ENCODE assay signal across 8 cellular contexts in the genomic region with DNA sequence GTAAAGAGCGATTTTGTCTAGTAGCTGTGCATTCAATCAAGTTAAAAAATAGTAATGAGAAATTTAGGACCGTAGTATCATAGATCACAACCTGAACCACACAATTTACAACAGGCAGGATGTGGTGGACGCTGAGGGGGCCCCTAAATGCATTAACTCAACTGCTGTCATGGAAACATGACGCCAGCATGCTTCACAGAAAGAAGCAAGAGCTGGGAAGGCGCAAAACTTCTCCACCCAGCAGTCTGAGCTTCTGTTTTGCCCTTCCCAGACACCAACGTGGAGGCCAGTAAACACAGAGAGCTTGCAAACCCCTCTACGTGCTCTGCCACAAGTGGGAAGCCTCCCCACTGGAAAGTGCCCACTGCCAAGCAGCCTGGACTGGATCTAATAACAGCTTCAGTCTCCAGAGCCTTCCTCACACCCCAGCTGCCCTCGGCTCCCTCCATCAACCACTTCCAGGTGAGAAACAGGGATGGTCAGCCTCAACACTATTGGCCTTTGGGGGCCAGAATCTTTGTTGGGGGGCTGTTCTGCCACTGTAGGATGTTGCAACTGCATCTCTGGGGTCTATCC.
A peak's percentile ranks its signal among the peaks of the same experiment; 100 is the strongest.
DNase-seq lines count a peak whose midpoint lies in the region; ATAC-seq and TF ChIP-seq lines count a peak whose summit lies in the region.

No MANE protein-coding gene starts in this region.

- H3K9me3 Mint-ChIP-seq in natural killer cell: no peaks in the 10 kb centered on the region

- H3K36me3 Mint-ChIP-seq in natural killer cell: no peaks in the 10 kb centered on the region

- no peak for TF ChIP-seq CTCF in natural killer cell (IDR thresholded peaks at IDR 0.05)

- H3K27me3 Mint-ChIP-seq in natural killer cell (ENCODE audit: low read depth in 2 of 2): no peaks in the 10 kb centered on the region

- ATAC-seq in GM18867 (IDR thresholded peaks at IDR 0.05; ENCODE audit: unreplicated experiment): peak; percentile 80
- ATAC-seq in HG03520 (IDR thresholded peaks at IDR 0.05; ENCODE audit: unreplicated experiment): peak; percentile 48
- ATAC-seq in natural killer cell: peak; percentile 72 to 89 (median 85)

- intact Hi-C loops in natural killer cell (cut with micrococcal nuclease): loop anchor here (1.0 to 5.0 kb wide), 5 partner anchors 10 to 332 kb away; no protein-coding TSS in a partner anchor

- H3K27ac Mint-ChIP-seq in natural killer cell: peak overlapping the region; percentile 86 to 91

- DNase-seq in activated CD8-positive, alpha-beta memory T cell treated with anti-CD3 and anti-CD28 coated beads, Interleukin-2, amount 50 U/mL, for 1 hour (ENCODE audit: extremely low read depth): peak; percentile 73
- DNase-seq in natural killer cell (peak; percentile 73), GOT3 (lab: John Stamatoyannopoulos, UW) (no peak), HuH-7.5 (ENCODE audit: low spot score) (no peak), HUDEP-2 (lab: John Stamatoyannopoulos, UW; ENCODE audit: unreplicated experiment in 76 of 76) (no peak), SHP77 treated with DMSO at 0.1 percent for 48 hours (lab: John Stamatoyannopoulos, UW) (no peak)

- H3K4me3 Mint-ChIP-seq in natural killer cell: peak overlapping the region; percentile 80

- peaks cover 69 to 72% of the 10 kb centered on the region in 2 donors for H3K4me1 Mint-ChIP-seq in natural killer cell

Comparison
In these comparisons a context has a peak if more than half of its experiments do, and no peak if none do; other contexts are left out.
1. DNase-seq: peak in activated CD8-positive, alpha-beta memory T cell treated with anti-CD3 and anti-CD28 coated beads, Interleukin-2, amount 50 U/mL, for 1 hour (single experiment) and natural killer cell (single experiment); none in GOT3 (single experiment), HuH-7.5 (single experiment), HUDEP-2 (0 of 76) and SHP77 treated with DMSO at 0.1 percent for 48 hours (single experiment).
2. Peak in every context shown above with its lines, with median percentiles within 50 percentile points of each other: ATAC-seq.